In the genomic region with DNA sequence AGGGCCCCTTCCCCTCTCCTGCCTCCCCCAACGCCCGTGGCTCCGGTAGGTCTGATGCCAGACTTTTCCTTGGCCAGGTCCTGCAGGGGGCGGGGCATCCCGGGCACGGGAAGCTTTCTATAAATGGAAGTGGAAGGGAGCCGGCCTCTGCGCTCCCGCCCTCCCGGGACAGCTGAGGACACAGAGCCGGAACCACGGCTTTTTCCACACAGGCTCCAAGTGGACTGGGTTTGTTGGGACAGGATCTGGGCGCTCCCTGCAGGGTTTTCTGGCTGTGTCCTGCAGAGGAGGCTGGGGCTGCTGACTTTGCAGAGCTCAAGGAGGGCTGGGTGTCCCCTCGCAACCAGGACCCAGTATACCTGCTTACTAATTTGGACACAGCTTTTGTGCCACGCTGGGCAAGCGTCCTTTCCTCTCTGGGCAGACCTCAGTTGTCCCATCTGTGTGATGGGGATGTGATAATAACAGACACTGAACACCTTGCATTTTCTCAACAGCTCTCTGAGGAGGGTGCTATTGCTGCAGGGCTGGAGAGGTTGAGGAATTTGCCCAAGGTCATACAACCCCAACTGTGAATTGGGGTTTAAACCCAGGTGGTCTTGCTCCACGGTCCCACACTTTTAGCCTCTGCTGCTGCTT, we compare ENCODE assay signal across 8 cellular contexts. TPM values are rescaled to one million over a fixed set of nuclear protein-coding genes. Genes with fewer than 3 reads are reported as not detected.
DNase-seq lines count a peak whose midpoint lies in the region; ATAC-seq and TF ChIP-seq lines count a peak whose summit lies in the region.

No MANE protein-coding gene starts in this region.

- H4K8ac ChIP-seq in H9 (replicated peaks; ENCODE audit: insufficient read length, low read depth, low read length) = no peak overlapping the region

- H2BK12ac ChIP-seq in H9 (ENCODE audit: insufficient read length, low read depth, low read length) = no peak overlapping the region

- H2BK15ac ChIP-seq in H9 (ENCODE audit: low read depth, low read length) = no peak overlapping the region

- DNase-seq in H9 (peak; percentile 93), SJCRH30 (peak; percentile 79 to 81), AML-193 (lab: John Stamatoyannopoulos, UW) (no peak)
- DNase-seq in naive thymus-derived CD4-positive, alpha-beta T cell = no peak

- H3K36me3 ChIP-seq in SJCRH30 (no peaks in the 10 kb centered on the region), gastroesophageal sphincter (no peaks in the 10 kb centered on the region), parathyroid adenoma (ENCODE audit: control insufficient read depth, insufficient read depth, low read length) (no peaks in the 10 kb centered on the region)
- no peaks in the 10 kb centered on the region for H3K36me3 ChIP-seq in naive thymus-derived CD4-positive, alpha-beta T cell (ENCODE audit: control insufficient read depth in 2 of 3, insufficient read depth in 3 of 3, low read length in 3 of 3)

- peaks cover 9% of the 10 kb centered on the region; the same call in 1 of the 2 replicates for H3K4me1 ChIP-seq in H9 (ENCODE audit: insufficient read depth, low read length)
- peaks cover 19% of the 10 kb centered on the region; the same call in 1 of the 2 replicates for H3K4me1 ChIP-seq in SJCRH30
- H3K4me1 ChIP-seq in gastroesophageal sphincter = peaks cover 0 to 38% (median 11%) of the 10 kb centered on the region in 3 donors
- peaks cover 3% of the 10 kb centered on the region for H3K4me1 ChIP-seq in parathyroid adenoma
- H3K4me1 ChIP-seq in naive thymus-derived CD4-positive, alpha-beta T cell (ENCODE audit: control insufficient read depth in 2 of 2, insufficient read depth in 2 of 2, low read length in 2 of 2) = no peaks in the 10 kb centered on the region

- TF ChIP-seq POLR2A in gastroesophageal sphincter (IDR thresholded peaks at IDR 0.05) = no peak

- no peak overlapping the region for H3K4ac ChIP-seq in H9 (ENCODE audit: low read depth, low read length)

- H3K4me3 Mint-ChIP-seq in H9 = peak overlapping the region; percentile 30 to 53; a peak in 2 of 5 replicates
- H3K4me3 Mint-ChIP-seq in naive thymus-derived CD4-positive, alpha-beta T cell = no peak overlapping the region

- no peak overlapping the region for H2BK120ac ChIP-seq in H9 (ENCODE audit: low read depth, low read length, poor library complexity, severe bottlenecking)

- peak; percentile 96 for ATAC-seq in gastroesophageal sphincter
- no peak for ATAC-seq in HG03460 (IDR thresholded peaks at IDR 0.05; ENCODE audit: unreplicated experiment)
- ATAC-seq in naive thymus-derived CD4-positive, alpha-beta T cell = no peak
- no peak for ATAC-seq in HG03469 (IDR thresholded peaks at IDR 0.05; ENCODE audit: unreplicated experiment)

- no peak overlapping the region for H3K9ac ChIP-seq in H9 (ENCODE audit: extremely low read depth, insufficient read length, low read length)
- no peak overlapping the region for H3K9ac ChIP-seq in parathyroid adenoma

- no peaks in the 10 kb centered on the region for H3K27me3 ChIP-seq in H9 (ENCODE audit: insufficient read depth, low read length)
- H3K27me3 ChIP-seq in SJCRH30 = no peaks in the 10 kb centered on the region
- no peaks in the 10 kb centered on the region for H3K27me3 ChIP-seq in gastroesophageal sphincter
- no peaks in the 10 kb centered on the region for H3K27me3 ChIP-seq in parathyroid adenoma (ENCODE audit: control insufficient read depth, insufficient read depth, low read length)
- H3K27me3 ChIP-seq in naive thymus-derived CD4-positive, alpha-beta T cell (ENCODE audit: control insufficient read depth in 2 of 2, insufficient read depth in 2 of 2, low read length in 2 of 2) = no peaks in the 10 kb centered on the region

- H3K18ac ChIP-seq in H9 (ENCODE audit: insufficient read length, low read depth, low read length) = no peak overlapping the region

- WGBS in H9 (ENCODE audit: extremely low coverage, insufficient read length, low lambda C conversion rate) = no CpG with 5 or more reads among the region's 17 CpGs
- WGBS in gastroesophageal sphincter (ENCODE audit: low coverage in 1 of 2), 2 donors = 60 to 67% methylated on average over 1 of the region's 17 CpGs

- no peak overlapping the region for H2AFZ ChIP-seq in H9 (ENCODE audit: low read length)
- peak overlapping the region; percentile 65 for H2AFZ ChIP-seq in parathyroid adenoma

- H3K27ac Mint-ChIP-seq in H9 = peak overlapping the region; percentile 63 to 86 (median 85); a peak in 2 of 7 replicates
- no peak overlapping the region for H3K27ac Mint-ChIP-seq in naive thymus-derived CD4-positive, alpha-beta T cell

- POLR2A ChIA-PET in naive thymus-derived CD4-positive, alpha-beta T cell (lab: Charles Lee) = interaction anchor here (1.6 kb wide), 1 partner anchor 9 kb away, joined by 4 read pairs; no protein-coding TSS in a partner anchor

- 0 out of 3 replicates have a peak, but pooled peaks have one; percentile 11 for TF ChIP-seq CTCF in H9 (conservative IDR thresholded peaks at IDR 0.05)
- peak in 3 of 4 experiments; percentile 23 to 47 (median 27) for TF ChIP-seq CTCF in gastroesophageal sphincter (IDR thresholded peaks at IDR 0.05)
- no peak for TF ChIP-seq CTCF in parathyroid adenoma (IDR thresholded peaks at IDR 0.05)

- H3K56ac ChIP-seq in H9 (ENCODE audit: insufficient read length, low read depth, low read length) = no peak overlapping the region

- H3K9me3 ChIP-seq in H9 (ENCODE audit: control insufficient read depth, low read depth, low read length) (no peaks in the 10 kb centered on the region), SJCRH30 (replicated peaks) (no peaks in the 10 kb centered on the region), gastroesophageal sphincter (peaks cover 0 to 8% (median 0%) of the 10 kb centered on the region in 3 donors), parathyroid adenoma (ENCODE audit: control insufficient read depth, low read length) (no peaks in the 10 kb centered on the region)
- H3K9me3 ChIP-seq in naive thymus-derived CD4-positive, alpha-beta T cell (ENCODE audit: control insufficient read depth in 2 of 3, low read length in 3 of 3) = no peaks in the 10 kb centered on the region

- H2AK5ac ChIP-seq in H9 (ENCODE audit: insufficient read length, low read length) = no peak overlapping the region

- H3K27ac ChIP-seq in H9 (ENCODE audit: insufficient read length, low read depth, low read length) (no peak overlapping the region), SJCRH30 (peak overlapping the region; percentile 19), gastroesophageal sphincter (peak overlapping the region; percentile 48 to 83 (median 75)), parathyroid adenoma (no peak overlapping the region)
- H3K27ac ChIP-seq in naive thymus-derived CD4-positive, alpha-beta T cell (ENCODE audit: low read depth, low read length) = no peak overlapping the region

- TF ChIP-seq EP300 in gastroesophageal sphincter (IDR thresholded peaks at IDR 0.05) = no peak

- no peak overlapping the region for H4K5ac ChIP-seq in H9 (ENCODE audit: insufficient read length, low read depth, low read length)

- no peaks in the 10 kb centered on the region for H3K23me2 ChIP-seq in H9 (ENCODE audit: insufficient read length, low read depth, low read length, poor library complexity, severe bottlenecking)

- no peaks in the 10 kb centered on the region; a peak in 1 of 5 replicates for H3K9me3 Mint-ChIP-seq in H9
- H3K9me3 Mint-ChIP-seq in naive thymus-derived CD4-positive, alpha-beta T cell = no peaks in the 10 kb centered on the region

- H2BK20ac ChIP-seq in H9 (ENCODE audit: low read depth, low read length, poor library complexity, severe bottlenecking) = no peak overlapping the region

- H3K27me3 Mint-ChIP-seq in H9 (ENCODE audit: low read depth) = peaks cover 12% of the 10 kb centered on the region
- H3K27me3 Mint-ChIP-seq in naive thymus-derived CD4-positive, alpha-beta T cell = peaks cover 0 to 11% (median 0%) of the 10 kb centered on the region in 5 donors

- H3K4me1 Mint-ChIP-seq in H9 = peaks cover 29 to 38% of the 10 kb centered on the region in 2 experiments
- H3K4me1 Mint-ChIP-seq in naive thymus-derived CD4-positive, alpha-beta T cell = peaks cover 0 to 18% (median 3%) of the 10 kb centered on the region in 7 donors

- H3T11ph ChIP-seq in H9 (ENCODE audit: low read length) = no peak overlapping the region

- peak overlapping the region; percentile 64 for H3K14ac ChIP-seq in H9 (ENCODE audit: insufficient read depth, low read length)

- peak overlapping the region; percentile 18 for H3K4me2 ChIP-seq in H9 (ENCODE audit: insufficient read depth, insufficient read length, low read length)
- peak overlapping the region; percentile 48 for H3K4me2 ChIP-seq in parathyroid adenoma (ENCODE audit: low read length)

- peaks cover 0 to 2% (median 0%) of the 10 kb centered on the region in 3 experiments; a peak in 1 of 7 replicates for H3K36me3 Mint-ChIP-seq in H9 (ENCODE audit: insufficient read depth in 1 of 3, low read depth in 3 of 3)
- H3K36me3 Mint-ChIP-seq in naive thymus-derived CD4-positive, alpha-beta T cell = peaks cover 0 to 5% (median 0%) of the 10 kb centered on the region in 5 donors

- CTCF ChIA-PET in naive thymus-derived CD4-positive, alpha-beta T cell (lab: Charles Lee) = no interaction called here

- H3K79me2 ChIP-seq in H9 (ENCODE audit: insufficient read depth, low read length) = no peaks in the 10 kb centered on the region
- no peaks in the 10 kb centered on the region for H3K79me2 ChIP-seq in parathyroid adenoma

- H3K23ac ChIP-seq in H9 (ENCODE audit: insufficient read length, low read depth, low read length) = no peak overlapping the region

- H4K91ac ChIP-seq in H9 (ENCODE audit: insufficient read length, low read depth, low read length) = no peak overlapping the region

- H2BK5ac ChIP-seq in H9 (ENCODE audit: insufficient read length, low read length) = no peak overlapping the region

- no peaks in the 10 kb centered on the region for H4K20me1 ChIP-seq in H9 (ENCODE audit: control insufficient read depth, insufficient read depth, insufficient read length)

- H3K4me3 ChIP-seq in SJCRH30 (peak overlapping the region; percentile 31), gastroesophageal sphincter (peak overlapping the region in 1 of 2 donors; percentile 18), parathyroid adenoma (ENCODE audit: low read depth, low read length) (no peak overlapping the region)
- H3K4me3 ChIP-seq in naive thymus-derived CD4-positive, alpha-beta T cell (ENCODE audit: low read length) = no peak overlapping the region

- intact Hi-C loops in naive thymus-derived CD4-positive, alpha-beta T cell (cut with micrococcal nuclease) = no loop called here

- H3K79me1 ChIP-seq in H9 (ENCODE audit: insufficient read depth, low read depth, low read length, poor library complexity, severe bottlenecking) = no peaks in the 10 kb centered on the region

RNA-seq across cellular contexts. Expression of gene TNS4, which starts 1.8 kb away (rescaled TPM):
- 0.55 and 0.59 TPM in 2 replicates for total RNA-seq in H9 (2021)
- total RNA-seq in SJCRH30 (2014; rRNA removed; shearing (Covaris generic)) = not detected in 2 replicates
- total RNA-seq in gastroesophageal sphincter = 1 to 10 TPM in 1 of 4 donors, not detected in 3; 2.2 TPM
- 10 to 100 TPM in 1 of 5 experiments, 1 to 10 TPM in 2, not detected in 2; 1.2 to 10.3 (median 1.3) TPM for total RNA-seq in naive thymus-derived CD4-positive, alpha-beta T cell
- not detected for polyA plus RNA-seq in naive thymus-derived CD4-positive, alpha-beta T cell

RNA-seq across cellular contexts. Expression of gene IGFBP4, which starts 56.4 kb away (rescaled TPM):
- 49.9 and 51.1 TPM in 2 replicates for total RNA-seq in H9 (2021)
- total RNA-seq in SJCRH30 (2014; rRNA removed; shearing (Covaris generic)) = 1.7 and 2.3 TPM in 2 replicates
- total RNA-seq in gastroesophageal sphincter = 100 to 1,000 TPM; 209 to 428 (median 281) TPM
- total RNA-seq in naive thymus-derived CD4-positive, alpha-beta T cell = 100 to 1,000 TPM in 1 of 5 experiments, 1 to 10 TPM in 4; 1.5 to 116 (median 1.9) TPM
- polyA plus RNA-seq in naive thymus-derived CD4-positive, alpha-beta T cell = 1 to 10 TPM in 1 of 2 donors, under 1 TPM in 1; 0.45 to 1.0 TPM

Comparison
In these comparisons a context has a peak if more than half of its experiments do, and no peak if none do; other contexts are left out.
1. DNase-seq: peak in H9 (single experiment) and SJCRH30 (2 of 2); none in AML-193 (0 of 2) and naive thymus-derived CD4-positive, alpha-beta T cell (0 of 9).
2. H3K27ac ChIP-seq: peak in SJCRH30 (single experiment) and gastroesophageal sphincter (4 of 4); none in H9 (single experiment), parathyroid adenoma (single experiment) and naive thymus-derived CD4-positive, alpha-beta T cell (single experiment).
3. H3K27ac Mint-ChIP-seq: peak in H9 (3 of 3); none in naive thymus-derived CD4-positive, alpha-beta T cell (0 of 9).
4. H3K4me3 Mint-ChIP-seq: peak in H9 (2 of 2); none in naive thymus-derived CD4-positive, alpha-beta T cell (0 of 10).